Comparison of ENCODE assay signal across 8 cellular contexts in genomic region chr7:158704524-158705233, GRCh38. TPM values are rescaled to one million over a fixed set of nuclear protein-coding genes. Genes with fewer than 3 reads are reported as not detected.
DNase-seq lines count a peak whose midpoint lies in the region; ATAC-seq, FAIRE-seq and TF ChIP-seq lines count a peak whose summit lies in the region.

A gene with protein sequence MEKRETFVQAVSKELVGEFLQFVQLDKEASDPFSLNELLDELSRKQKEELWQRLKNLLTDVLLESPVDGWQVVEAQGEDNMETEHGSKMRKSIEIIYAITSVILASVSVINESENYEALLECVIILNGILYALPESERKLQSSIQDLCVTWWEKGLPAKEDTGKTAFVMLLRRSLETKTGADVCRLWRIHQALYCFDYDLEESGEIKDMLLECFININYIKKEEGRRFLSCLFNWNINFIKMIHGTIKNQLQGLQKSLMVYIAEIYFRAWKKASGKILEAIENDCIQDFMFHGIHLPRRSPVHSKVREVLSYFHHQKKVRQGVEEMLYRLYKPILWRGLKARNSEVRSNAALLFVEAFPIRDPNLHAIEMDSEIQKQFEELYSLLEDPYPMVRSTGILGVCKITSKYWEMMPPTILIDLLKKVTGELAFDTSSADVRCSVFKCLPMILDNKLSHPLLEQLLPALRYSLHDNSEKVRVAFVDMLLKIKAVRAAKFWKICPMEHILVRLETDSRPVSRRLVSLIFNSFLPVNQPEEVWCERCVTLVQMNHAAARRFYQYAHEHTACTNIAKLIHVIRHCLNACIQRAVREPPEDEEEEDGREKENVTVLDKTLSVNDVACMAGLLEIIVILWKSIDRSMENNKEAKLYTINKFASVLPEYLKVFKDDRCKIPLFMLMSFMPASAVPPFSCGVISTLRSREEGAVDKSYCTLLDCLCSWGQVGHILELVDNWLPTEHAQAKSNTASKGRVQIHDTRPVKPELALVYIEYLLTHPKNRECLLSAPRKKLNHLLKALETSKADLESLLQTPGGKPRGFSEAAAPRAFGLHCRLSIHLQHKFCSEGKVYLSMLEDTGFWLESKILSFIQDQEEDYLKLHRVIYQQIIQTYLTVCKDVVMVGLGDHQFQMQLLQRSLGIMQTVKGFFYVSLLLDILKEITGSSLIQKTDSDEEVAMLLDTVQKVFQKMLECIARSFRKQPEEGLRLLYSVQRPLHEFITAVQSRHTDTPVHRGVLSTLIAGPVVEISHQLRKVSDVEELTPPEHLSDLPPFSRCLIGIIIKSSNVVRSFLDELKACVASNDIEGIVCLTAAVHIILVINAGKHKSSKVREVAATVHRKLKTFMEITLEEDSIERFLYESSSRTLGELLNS (minus strand): TSS chr7:158704804. CDS start chr7:158701899, 2,905 bp downstream.

- no TSS peak for BruUV-seq in endothelial cell of umbilical vein (replicated peaks; lab: Mats Ljungman, UMichigan)

- TF ChIP-seq CTCF in D721Med (IDR thresholded peaks at IDR 0.05; ENCODE audit: insufficient read depth, missing control alignments) (no peak), OCI-LY1 (IDR thresholded peaks at IDR 0.05; ENCODE audit: low read length) (no peak), endothelial cell of umbilical vein (IDR thresholded peaks at IDR 0.05; ENCODE audit: extremely low read depth in 1 of 2, insufficient read depth in 1 of 2, low read depth in 1 of 2, low read length in 2 of 2) (no peak)

- H3K9me1 ChIP-seq in endothelial cell of umbilical vein (replicated peaks; ENCODE audit: control insufficient read depth, extremely low read depth, insufficient read depth, low read length), result no peaks in the 10 kb centered on the region

- POLR2A ChIA-PET in endothelial cell of umbilical vein (lab: Charles Lee), result interaction anchor here (0.9 to 1.0 kb wide), 2 partner anchors 25 to 36 kb away, joined by 3 to 12 read pairs; no protein-coding TSS in a partner anchor

- H4K20me1 ChIP-seq in OCI-LY1 (ENCODE audit: insufficient read depth, low read length) (no peaks in the 10 kb centered on the region), endothelial cell of umbilical vein (replicated peaks; ENCODE audit: control insufficient read depth, extremely low read depth, insufficient read depth, low read length) (no peaks in the 10 kb centered on the region)

- under 1% methylated on average over 78 of the region's 78 CpGs for WGBS in HUES64

- dilution Hi-C loops in endothelial cell of umbilical vein (cut with MboI; ENCODE audit: extremely low pct_ligation_motif_present, low sequenced_read_pairs), result no loop called here

- peaks cover 31% of the 10 kb centered on the region for H3K4me1 ChIP-seq in HUES64 (ENCODE audit: insufficient read depth, low read length)
- peaks cover 42% of the 10 kb centered on the region for H3K4me1 ChIP-seq in OCI-LY1 (ENCODE audit: insufficient read depth, low read length, severe bottlenecking)
- peaks cover 24% of the 10 kb centered on the region for H3K4me1 ChIP-seq in endothelial cell of umbilical vein (ENCODE audit: control insufficient read depth, extremely low read depth, insufficient read depth, low read length)

- no peaks in the 10 kb centered on the region for H3K9me2 ChIP-seq in OCI-LY1 (ENCODE audit: low read depth, low read length)

- intact Hi-C loops in endothelial cell of umbilical vein (cut with micrococcal nuclease), result loop anchor here (1.0 to 2.0 kb wide), 6 partner anchors 37 to 272 kb away; partner anchors contain the start of genes DYNC2I1 and ESYT2

- H3K27ac ChIP-seq in HUES64 (ENCODE audit: low read depth, low read length) (peak within 1 kb of the TSS; percentile 78), OCI-LY1 (ENCODE audit: low read depth, low read length, poor library complexity, severe bottlenecking) (peak within 1 kb of the TSS; percentile 75), endothelial cell of umbilical vein (ENCODE audit: insufficient read depth, low read depth, low read length) (peak within 1 kb of the TSS; percentile 78)

- peak; percentile 95 for DNase-seq in D721Med (ENCODE audit: insufficient read length, low spot score)
- peak; percentile 99 for DNase-seq in activated CD8-positive, alpha-beta memory T cell treated with anti-CD3 and anti-CD28 coated beads, Interleukin-2, amount 50 U/mL, for 48 hours
- peak; percentile 98 for DNase-seq in endothelial cell of umbilical vein (ENCODE audit: low read depth, low spot score)
- DNase-seq in middle frontal gyrus (ENCODE audit: extremely low spot score, low spot score), result peak; percentile 95
- peak; percentile 96 to 97 for DNase-seq in stimulated activated CD8-positive, alpha-beta memory T cell treated with anti-CD3 and anti-CD28 coated beads, Interleukin-2, amount 100 ng/mL, for 48 hours (ENCODE audit: low read depth in 2 of 2)

- H3K79me2 ChIP-seq in OCI-LY1 (ENCODE audit: insufficient read depth, low read length), result peaks cover 47% of the 10 kb centered on the region
- peaks cover 44% of the 10 kb centered on the region for H3K79me2 ChIP-seq in endothelial cell of umbilical vein (ENCODE audit: control insufficient read depth, insufficient read depth, low read length)

- no peaks in the 10 kb centered on the region for H3K27me3 ChIP-seq in HUES64 (ENCODE audit: insufficient read depth, low read length)
- H3K27me3 ChIP-seq in OCI-LY1 (ENCODE audit: insufficient read depth, low read length), result no peaks in the 10 kb centered on the region
- H3K27me3 ChIP-seq in endothelial cell of umbilical vein (ENCODE audit: control insufficient read depth in 2 of 2, insufficient read depth in 2 of 2, low read length in 2 of 2), result no peaks in the 10 kb centered on the region

- peak; percentile 94 for ATAC-seq in GM21447 (IDR thresholded peaks at IDR 0.05; ENCODE audit: unreplicated experiment)

- peak within 1 kb of the TSS; percentile 99 for H3K4me3 ChIP-seq in HUES64 (ENCODE audit: low read length)
- H3K4me3 ChIP-seq in OCI-LY1 (ENCODE audit: low read depth, low read length, poor library complexity, severe bottlenecking), result peak within 1 kb of the TSS; percentile 98
- H3K4me3 ChIP-seq in endothelial cell of umbilical vein (replicated peaks in 1 of 3; ENCODE audit: insufficient read depth in 1 of 3, low read depth in 1 of 3, low read length in 3 of 3), result peak within 1 kb of the TSS; percentile 87 to 100 (median 89)

- H3F3A ChIP-seq in OCI-LY1 (ENCODE audit: insufficient read depth, low read length), result no peaks in the 10 kb centered on the region

- H2AFZ ChIP-seq in OCI-LY1 (ENCODE audit: low read length) (no peak within 1 kb of the TSS), endothelial cell of umbilical vein (ENCODE audit: low read depth, low read length) (peak within 1 kb of the TSS; percentile 91)

- H3K9ac ChIP-seq in HUES64 (ENCODE audit: low read depth, low read length) (peak within 1 kb of the TSS; percentile 97), OCI-LY1 (ENCODE audit: low read length) (peak within 1 kb of the TSS; percentile 99), endothelial cell of umbilical vein (replicated peaks; ENCODE audit: extremely low read depth, insufficient read depth, low read length) (peak within 1 kb of the TSS; percentile 88)

- TF ChIP-seq POLR2A in endothelial cell of umbilical vein (IDR thresholded peaks at IDR 0.05; ENCODE audit: low read depth, low read length), result peak; percentile 45

- FAIRE-seq in D721Med (lab: Jason Lieb, UNC), result no peak
- FAIRE-seq in endothelial cell of umbilical vein (lab: Jason Lieb, UNC), result peak; percentile 98

- H3K4me2 ChIP-seq in OCI-LY1 (ENCODE audit: low read length), result peak within 1 kb of the TSS; percentile 79
- peak within 1 kb of the TSS; percentile 89 for H3K4me2 ChIP-seq in endothelial cell of umbilical vein (ENCODE audit: insufficient read depth, low read length)

- CTCF ChIA-PET in endothelial cell of umbilical vein (lab: Charles Lee), result interaction anchor here (0.8 to 2.2 kb wide), 9 partner anchors 9 to 272 kb away, joined by 3 to 19 read pairs (median 3); no protein-coding TSS in a partner anchor

- H3K36me3 ChIP-seq in HUES64 (ENCODE audit: insufficient read depth, low read length), result peaks cover 24% of the 10 kb centered on the region
- peaks cover 38% of the 10 kb centered on the region for H3K36me3 ChIP-seq in OCI-LY1 (ENCODE audit: insufficient read depth, low read length)
- peaks cover 0 to 2% of the 10 kb centered on the region in 2 experiments for H3K36me3 ChIP-seq in endothelial cell of umbilical vein (ENCODE audit: control insufficient read depth in 2 of 2, extremely low read depth in 1 of 2, insufficient read depth in 2 of 2, low read length in 2 of 2)

- H3K9me3 ChIP-seq in HUES64 (ENCODE audit: insufficient read depth, low read depth, low read length), result peaks cover 10% of the 10 kb centered on the region
- H3K9me3 ChIP-seq in OCI-LY1 (ENCODE audit: low read length), result peaks cover 13% of the 10 kb centered on the region
- no peaks in the 10 kb centered on the region for H3K9me3 ChIP-seq in endothelial cell of umbilical vein (replicated peaks; ENCODE audit: control insufficient read depth, insufficient read depth, low read length)

TF ChIP-seq in endothelial cell of umbilical vein, 7 proteins besides CTCF, POLR2A, EP300 and RAD21:
- TF ChIP-seq MAX (IDR thresholded peaks at IDR 0.05; ENCODE audit: insufficient read depth, insufficient read length) (peak; percentile 60), EZH2 (IDR thresholded peaks at IDR 0.05; ENCODE audit: borderline replicate concordance, low read depth, low read length, severe bottlenecking) (no peak)

RNA-seq across cellular contexts. Expression of the gene that starts here (rescaled TPM):
- polyA plus RNA-seq in HUES64 (2013, experiment 1 of 2), result 52.5 TPM
- polyA plus RNA-seq in HUES64 (2013, experiment 2 of 2), result 54.1 TPM
- total RNA-seq in endothelial cell of umbilical vein, result 62.3 and 66.9 TPM in 2 replicates
- 15.5 and 19.2 TPM in 2 replicates for polyA plus RNA-seq in endothelial cell of umbilical vein
- 27.6 and 28.3 TPM in 2 replicates for polyA plus RNA-seq in endothelial cell of umbilical vein (2011; cell fraction: cytosol; rRNA removed)
- 46.2 and 61.6 TPM in 2 replicates for polyA plus RNA-seq in endothelial cell of umbilical vein (2011; cell fraction: nucleus; rRNA removed)
- 19.8 and 34.6 TPM in 2 replicates for polyA plus RNA-seq in endothelial cell of umbilical vein (2012)
- polyA minus RNA-seq in endothelial cell of umbilical vein, result 64.7 and 83.6 TPM in 2 replicates
- polyA minus RNA-seq in endothelial cell of umbilical vein (2011; cell fraction: cytosol; rRNA and poly(A)+ RNA removed), result 44.4 TPM
- polyA minus RNA-seq in endothelial cell of umbilical vein (2011; cell fraction: nucleus; rRNA and poly(A)+ RNA removed), result 44.0 and 61.6 TPM in 2 replicates

Comparison
In these comparisons a context has a peak if more than half of its experiments do, and no peak if none do; other contexts are left out.
1. Peak in every context shown above with its lines: DNase-seq, ATAC-seq, H3K4me3 ChIP-seq and H3K27ac ChIP-seq.